8 cellular contexts compared by ENCODE assay signal in the genomic region with DNA sequence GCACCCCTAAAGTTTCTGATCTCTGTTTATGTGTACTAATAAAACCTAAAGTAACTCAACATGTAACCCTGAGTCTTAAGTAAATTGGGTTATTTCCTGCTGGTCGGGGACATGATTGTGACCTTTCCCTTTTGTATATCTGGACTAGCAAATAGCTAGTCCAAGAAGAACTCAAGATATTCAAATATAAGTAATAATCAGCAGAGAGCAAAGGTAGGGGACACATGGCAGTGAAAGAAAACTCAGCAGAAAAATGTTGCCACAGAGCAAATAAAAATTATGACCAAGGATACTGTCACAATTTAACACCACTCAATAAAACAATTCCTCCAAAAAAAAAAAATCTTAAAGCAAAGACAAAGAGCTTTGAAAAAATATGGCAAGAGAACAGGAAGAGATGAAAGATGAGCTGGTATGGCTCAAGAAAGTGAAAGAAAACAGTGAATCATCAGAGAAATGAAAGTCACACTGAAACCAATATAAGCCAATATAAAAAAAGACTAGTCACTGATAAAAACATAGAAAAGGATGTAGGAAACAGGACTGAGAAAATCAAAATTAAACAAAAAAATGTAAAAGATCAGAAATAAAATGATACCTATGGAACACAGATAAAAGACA. TPM values are rescaled to one million over a fixed set of nuclear protein-coding genes. Genes with fewer than 3 reads are reported as not detected.
DNase-seq lines count a peak whose midpoint lies in the region; ATAC-seq, FAIRE-seq and TF ChIP-seq lines count a peak whose summit lies in the region.

No MANE protein-coding gene starts in this region.

- H3K27me3 Mint-ChIP-seq in endodermal cell (ENCODE audit: insufficient read depth), result no peaks in the 10 kb centered on the region

- H3K27me3 ChIP-seq in endodermal cell (ENCODE audit: control insufficient read depth, insufficient read depth, low read length, poor library complexity, severe bottlenecking) (no peaks in the 10 kb centered on the region), BE2C (no peaks in the 10 kb centered on the region; the same call in 1 of the 2 replicates)

- H3K4me1 ChIP-seq in endodermal cell (ENCODE audit: control insufficient read depth, insufficient read depth, low read length) (no peaks in the 10 kb centered on the region), BE2C (no peaks in the 10 kb centered on the region; the same call in 1 of the 2 replicates)

- H3K4me3 Mint-ChIP-seq in endodermal cell, result no peak overlapping the region

- no peaks in the 10 kb centered on the region for H3K9me3 Mint-ChIP-seq in endodermal cell

- H3K4me3 ChIP-seq in endodermal cell (ENCODE audit: low read length), result no peak overlapping the region
- no peak overlapping the region for H3K4me3 ChIP-seq in BE2C (ENCODE audit: low read depth, low read length)

- H3K36me3 Mint-ChIP-seq in endodermal cell (ENCODE audit: low read depth), result peaks cover 58% of the 10 kb centered on the region

- DNase-seq in endodermal cell, result no peak
- no peak for DNase-seq in NCI-H187 treated with DMSO at 0.1 percent for 48 hours (lab: John Stamatoyannopoulos, UW)
- DNase-seq in hippocampal formation (lab: John Stamatoyannopoulos, UW), result no peak
- DNase-seq in activated CD4-positive, alpha-beta T cell treated with anti-CD3 and anti-CD28 coated beads, Interleukin-2, amount 50 U/mL, for 48 hours, result no peak
- DNase-seq in BE2C, result no peak

- TF ChIP-seq CTCF in endodermal cell (conservative IDR thresholded peaks at IDR 0.05) (no peak), BE2C (IDR thresholded peaks at IDR 0.05; ENCODE audit: low read depth, low read length) (no peak)

- H3K27ac ChIP-seq in endodermal cell (ENCODE audit: low read depth, low read length), result no peak overlapping the region

- peak; percentile 88 for ATAC-seq in GM21360 (IDR thresholded peaks at IDR 0.05; ENCODE audit: unreplicated experiment)
- ATAC-seq in HG03460 (IDR thresholded peaks at IDR 0.05; ENCODE audit: unreplicated experiment), result peak; percentile 89

- H3K36me3 ChIP-seq in endodermal cell (ENCODE audit: control insufficient read depth, insufficient read depth, low read length) (peaks cover 91% of the 10 kb centered on the region), BE2C (peaks cover 50% of the 10 kb centered on the region)

- no peaks in the 10 kb centered on the region for H3K4me1 Mint-ChIP-seq in endodermal cell

- H3K9me3 ChIP-seq in endodermal cell (ENCODE audit: control insufficient read depth, low read length) (no peaks in the 10 kb centered on the region), BE2C (no peaks in the 10 kb centered on the region)

- no peak overlapping the region for H3K9ac ChIP-seq in endodermal cell (ENCODE audit: extremely low read depth, low read length, poor library complexity, severe bottlenecking)

- peak; percentile 28 for FAIRE-seq in G401.6 (lab: Jason Lieb, UNC)

- peak overlapping the region; percentile 16 for H3K27ac Mint-ChIP-seq in endodermal cell

- 60 to 93% methylated on average over 1 of the region's 1 CpG for WGBS in endodermal cell (ENCODE audit: insufficient coverage in 1 of 2, insufficient read length in 1 of 2), 2 experiments

RNA-seq across cellular contexts. Expression of a gene that starts 43.5 kb away (rescaled TPM):
- 10 to 100 TPM; 61.2 to 75.7 TPM for total RNA-seq in endodermal cell
- polyA plus RNA-seq in endodermal cell (2013, experiment 1 of 2), result 47.9 TPM
- polyA plus RNA-seq in endodermal cell (2013, experiment 2 of 2), result 48.5 TPM
- 22.9 TPM for polyA plus RNA-seq in BE2C (2012; ENCODE audit: insufficient read depth, insufficient read length, low read depth)

RNA-seq across cellular contexts. Expression of a gene that starts 51.5 kb away (rescaled TPM):
- total RNA-seq in endodermal cell, result 10 to 100 TPM; 22.2 to 30.6 TPM
- polyA plus RNA-seq in endodermal cell (2013, experiment 1 of 2), result 32.5 TPM
- polyA plus RNA-seq in endodermal cell (2013, experiment 2 of 2), result 27.9 TPM
- polyA plus RNA-seq in BE2C (2012; ENCODE audit: insufficient read depth, insufficient read length, low read depth), result 27.4 TPM
